ENCODE assay signal across 8 cellular contexts in the genomic region with DNA sequence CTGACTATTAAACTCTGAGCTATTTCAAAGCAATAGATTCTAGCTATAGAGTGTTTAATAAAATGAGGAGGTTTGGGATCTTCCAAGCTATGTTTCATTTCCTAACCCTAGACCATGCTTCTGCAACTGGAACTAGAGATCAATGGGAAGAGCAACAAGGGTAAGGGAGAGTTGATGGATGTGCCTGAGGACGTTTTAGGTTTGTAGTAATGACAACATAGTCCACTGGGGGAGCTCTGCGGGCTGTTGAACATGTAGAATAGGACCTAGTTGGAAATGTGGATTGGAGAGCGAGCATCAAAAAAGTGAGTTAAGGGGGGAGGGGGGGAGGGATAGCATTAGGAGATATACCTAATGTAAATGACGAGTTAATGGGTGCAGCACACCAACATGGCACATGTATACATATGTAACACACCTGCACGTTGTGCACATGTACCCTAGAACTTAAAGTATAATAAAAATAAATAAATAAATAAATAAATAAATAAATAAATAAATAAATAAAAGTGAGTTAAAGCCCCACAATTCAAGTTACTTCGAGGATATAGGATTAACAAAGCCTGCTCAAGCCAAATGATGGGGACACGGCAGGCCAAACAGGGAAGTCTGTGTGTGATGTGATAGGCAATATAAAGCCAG.
DNase-seq lines count a peak whose midpoint lies in the region; ATAC-seq and TF ChIP-seq lines count a peak whose summit lies in the region.
"Not testable (repeated sequence)": the region's sequence is repeated elsewhere in the genome, so short reads cannot be mapped to it uniquely, and the experiment has no call there.

No MANE protein-coding gene starts in this region.

- peak in 1 of 2 donors; percentile 30 for ATAC-seq in stimulated activated naive B cell treated with anti-CD40 and anti-IgM and Interleukin-4, amounts not matched to agents 10 μg/mL and 1 μg/mL and 100 μg/mL, for 72 hours (replicated peaks)

- not testable (repeated sequence) for H3K9me2 ChIP-seq in MM.1S (replicated peaks; ENCODE audit: insufficient read depth, low read length)

- H2AFZ ChIP-seq in MM.1S (ENCODE audit: low read length): not testable (repeated sequence)

- peak overlapping the region; percentile 23; the same call in 1 of the 2 replicates for H3K27ac ChIP-seq in MM.1S (ENCODE audit: low read length)
- not testable (repeated sequence) for H3K27ac ChIP-seq in esophagus muscularis mucosa (replicated peaks in 1 of 4); liver (ENCODE audit: low read depth in 1 of 2, low read length in 2 of 2)

- peak overlapping the region; percentile 24 for H3K4me2 ChIP-seq in MM.1S (ENCODE audit: low read depth, low read length)

- not testable (repeated sequence) for H3K9me3 Mint-ChIP-seq in stimulated activated naive B cell treated with anti-CD40 and anti-IgM and Interleukin-4, amounts not matched to agents 10 μg/mL and 1 μg/mL and 100 μg/mL, for 72 hours

- not testable (repeated sequence) for H3K27ac Mint-ChIP-seq in stimulated activated naive B cell treated with anti-CD40 and anti-IgM and Interleukin-4, amounts not matched to agents 10 μg/mL and 1 μg/mL and 100 μg/mL, for 72 hours

- peak overlapping the region; percentile 46 to 58 for H3K4me3 Mint-ChIP-seq in stimulated activated naive B cell treated with anti-CD40 and anti-IgM and Interleukin-4, amounts not matched to agents 10 μg/mL and 1 μg/mL and 100 μg/mL, for 72 hours

- TF ChIP-seq POLR2A in esophagus muscularis mucosa (IDR thresholded peaks at IDR 0.05; ENCODE audit: low read depth): not testable (repeated sequence)

- H3K27me3 ChIP-seq in HAP-1 (ENCODE audit: low read depth); MM.1S (replicated peaks; ENCODE audit: insufficient read depth, low read length); esophagus muscularis mucosa; liver (ENCODE audit: control insufficient read depth in 4 of 4, insufficient read depth in 4 of 4, low read length in 3 of 4): not testable (repeated sequence)

- peaks cover 19 to 40% of the 10 kb centered on the region in 2 donors for H3K4me1 Mint-ChIP-seq in stimulated activated naive B cell treated with anti-CD40 and anti-IgM and Interleukin-4, amounts not matched to agents 10 μg/mL and 1 μg/mL and 100 μg/mL, for 72 hours

- H4K20me1 ChIP-seq in MM.1S (ENCODE audit: insufficient read depth, low read length): not testable (repeated sequence)

- not testable (repeated sequence) for H3K79me2 ChIP-seq in MM.1S (ENCODE audit: low read length)

- DNase-seq in DMS 273 (lab: John Stamatoyannopoulos, UW; ENCODE audit: unreplicated experiment) (peak; percentile 85), HAP-1 (ENCODE audit: low spot score in 2 of 2) (peak; percentile 77 to 79), MM.1S (peak; percentile 59), NOMO-1 treated with dmso at 0.1 percent for 144 hours (lab: John Stamatoyannopoulos, UW; ENCODE audit: unreplicated experiment) (peak; percentile 38)
- DNase-seq in activated CD4-positive, alpha-beta T cell treated with anti-CD3 and anti-CD28 coated beads, Interleukin-2, amount 50 U/mL, for 48 hours: peak; percentile 16 to 40
- not testable (repeated sequence) for DNase-seq in esophagus muscularis mucosa (ENCODE audit: extremely low spot score); stimulated activated naive B cell treated with anti-CD40 and anti-IgM and Interleukin-4, amounts not matched to agents 10 μg/mL and 1 μg/mL and 100 μg/mL, for 72 hours

- intact Hi-C loops in esophagus muscularis mucosa (cut with DNase I): loop anchor here (10.0 kb wide), 1 partner anchor 175 kb away; no protein-coding TSS in a partner anchor

- peak; percentile 55 to 75 for TF ChIP-seq RAD21 in liver (IDR thresholded peaks at IDR 0.05)

- not testable (repeated sequence) for H3K9me3 ChIP-seq in HAP-1; MM.1S (replicated peaks; ENCODE audit: insufficient read depth, low read length); esophagus muscularis mucosa; liver (ENCODE audit: control insufficient read depth in 4 of 4, low read length in 3 of 4)

- not testable (repeated sequence) for H3K9ac ChIP-seq in MM.1S (ENCODE audit: low read length); liver (ENCODE audit: low read depth in 1 of 2, low read length in 2 of 2)

- not testable (repeated sequence) for H3K4me1 ChIP-seq in HAP-1; liver (ENCODE audit: control insufficient read depth in 4 of 4, insufficient read depth in 4 of 4, low read length in 3 of 4)
- H3K4me1 ChIP-seq in MM.1S (ENCODE audit: low read length): peaks cover 18% of the 10 kb centered on the region
- peaks cover 8 to 31% (median 23%) of the 10 kb centered on the region in 4 donors for H3K4me1 ChIP-seq in esophagus muscularis mucosa

- peak; percentile 51 for TF ChIP-seq CTCF in MM.1S (IDR thresholded peaks at IDR 0.05; ENCODE audit: low read length)
- TF ChIP-seq CTCF in esophagus muscularis mucosa (IDR thresholded peaks at IDR 0.05): peak; percentile 13 to 41 (median 19)
- TF ChIP-seq CTCF in liver (IDR thresholded peaks at IDR 0.05; ENCODE audit: low read depth, low read length, missing input control): peak; percentile 43

- H3K27me3 Mint-ChIP-seq in stimulated activated naive B cell treated with anti-CD40 and anti-IgM and Interleukin-4, amounts not matched to agents 10 μg/mL and 1 μg/mL and 100 μg/mL, for 72 hours: peaks cover 23 to 41% of the 10 kb centered on the region in 2 donors

- not testable (repeated sequence) for TF ChIP-seq EP300 in esophagus muscularis mucosa (IDR thresholded peaks at IDR 0.05)

- not testable (repeated sequence) for H3F3A ChIP-seq in MM.1S (ENCODE audit: insufficient read depth, low read length)

- not testable (repeated sequence) for H3K36me3 Mint-ChIP-seq in stimulated activated naive B cell treated with anti-CD40 and anti-IgM and Interleukin-4, amounts not matched to agents 10 μg/mL and 1 μg/mL and 100 μg/mL, for 72 hours

- WGBS in esophagus muscularis mucosa: 57% methylated on average over 7 of the region's 7 CpGs
- WGBS in liver: 42% methylated on average over 7 of the region's 7 CpGs

- in situ Hi-C loops in HAP-1 (cut with MboI; ENCODE audit: low sequenced_read_pairs): loop anchor here (25.0 kb wide), 2 partner anchors 183 to 342 kb away; no protein-coding TSS in a partner anchor

- not testable (repeated sequence) for H3K36me3 ChIP-seq in HAP-1 (replicated peaks); MM.1S (replicated peaks; ENCODE audit: insufficient read depth, low read length); esophagus muscularis mucosa; liver (ENCODE audit: control insufficient read depth in 4 of 4, insufficient read depth in 3 of 4, low read depth in 1 of 4, low read length in 3 of 4)

- H3K4me3 ChIP-seq in HAP-1; MM.1S (ENCODE audit: low read length); esophagus muscularis mucosa; liver (ENCODE audit: low read depth in 1 of 3, low read length in 3 of 3): not testable (repeated sequence)
